19 cellular contexts compared by ENCODE assay signal in the genomic region with DNA sequence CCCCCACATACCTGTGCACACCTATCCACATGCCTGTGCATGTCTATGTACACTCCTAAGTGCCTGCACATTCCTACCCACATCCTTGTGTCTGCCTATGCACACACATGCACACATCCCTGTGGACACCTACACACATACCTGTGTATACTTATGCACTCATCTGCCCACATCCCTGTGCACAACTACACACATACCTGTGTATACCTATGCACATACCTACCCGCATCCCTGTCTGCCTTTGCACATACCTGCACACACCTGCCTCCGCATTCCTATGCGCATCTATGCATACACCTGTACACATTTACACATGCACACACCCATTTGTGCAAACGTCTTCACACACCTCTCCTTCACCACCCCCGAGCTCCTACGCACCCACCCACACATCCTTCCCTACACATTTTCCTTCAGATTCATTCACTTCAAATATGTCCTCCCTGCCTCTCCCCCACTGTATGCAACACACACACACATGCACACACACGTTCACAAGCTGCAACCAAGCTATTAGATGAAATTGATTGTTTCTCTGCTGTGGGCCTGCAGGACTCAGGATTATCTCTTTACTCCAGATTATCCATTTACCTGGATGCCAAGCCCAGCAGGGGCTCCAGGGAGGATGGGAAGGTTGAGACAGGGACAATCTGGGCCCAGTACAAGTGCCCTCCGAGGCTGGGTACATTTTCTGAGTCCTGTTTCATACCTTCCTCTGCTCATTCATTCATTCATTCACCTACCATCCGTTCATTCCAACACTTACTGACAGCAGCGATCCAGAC. TPM values are rescaled to one million over a fixed set of nuclear protein-coding genes. Genes with fewer than 3 reads are reported as not detected.
DNase-seq lines count a peak whose midpoint lies in the region; ATAC-seq and TF ChIP-seq lines count a peak whose summit lies in the region.
"Had no signal": no experiment of that assay in that cellular context is flagged by ENCODE, and none has a peak within 500 bp of the region (broad histone marks: within the 10 kb centered on the region; RNA-seq: fewer than 3 reads in every experiment).

No MANE protein-coding gene starts in this region.

- H3K27ac ChIP-seq in cardiac muscle cell (peak overlapping the region; percentile 70), lower lobe of right lung (no peak overlapping the region), sigmoid colon (peak overlapping the region in 3 of 4 donors; percentile 64 to 78 (median 67)), left lung (no peak overlapping the region)
- H3K27ac ChIP-seq: A549, GM23248 had no signal

- TF ChIP-seq CTCF in cardiac muscle cell (IDR thresholded peaks at IDR 0.05; ENCODE audit: low read depth, low read length) (no peak), brain (conservative IDR thresholded peaks at IDR 0.05) (no peak), lower lobe of right lung (IDR thresholded peaks at IDR 0.05) (no peak), sigmoid colon (IDR thresholded peaks at IDR 0.05) (no peak), left lung (IDR thresholded peaks at IDR 0.05) (no peak)

- H3K36me3 ChIP-seq in cardiac muscle cell (no peaks in the 10 kb centered on the region), lower lobe of right lung (no peaks in the 10 kb centered on the region), sigmoid colon (no peaks in the 10 kb centered on the region), left lung (no peaks in the 10 kb centered on the region)
- H3K36me3 ChIP-seq: Peyer's patch had no signal

- H3K4me3 ChIP-seq in cardiac muscle cell = no peak overlapping the region
- H3K4me3 ChIP-seq in lower lobe of right lung = no peak overlapping the region
- H3K4me3 ChIP-seq in sigmoid colon = no peak overlapping the region
- no peak overlapping the region for H3K4me3 ChIP-seq in left lung
- H3K4me3 ChIP-seq: A549, GM23248, Peyer's patch had no signal

- H3K4me1 Mint-ChIP-seq in brain = peaks cover 84% of the 10 kb centered on the region

- H3K27me3 Mint-ChIP-seq in brain = peaks cover 4% of the 10 kb centered on the region

- no peaks in the 10 kb centered on the region for H3K9me3 ChIP-seq in cardiac muscle cell (ENCODE audit: low read depth)
- H3K9me3 ChIP-seq in lower lobe of right lung = no peaks in the 10 kb centered on the region
- no peaks in the 10 kb centered on the region for H3K9me3 ChIP-seq in sigmoid colon
- H3K9me3 ChIP-seq in left lung = no peaks in the 10 kb centered on the region
- H3K9me3 ChIP-seq: A549, Peyer's patch had no signal

- ATAC-seq in Right ventricle myocardium inferior (no peak), lower lobe of right lung (no peak), left lung (no peak), GM19463 (IDR thresholded peaks at IDR 0.05; ENCODE audit: unreplicated experiment) (no peak)

- TF ChIP-seq EP300 in sigmoid colon (IDR thresholded peaks at IDR 0.05) = no peak

- 75 to 85% methylated on average over 10 of the region's 10 CpGs for WGBS in sigmoid colon, 2 donors

- no peaks in the 10 kb centered on the region for H3K27me3 ChIP-seq in cardiac muscle cell
- H3K27me3 ChIP-seq in lower lobe of right lung (ENCODE audit: low read depth) = no peaks in the 10 kb centered on the region
- no peaks in the 10 kb centered on the region for H3K27me3 ChIP-seq in sigmoid colon
- H3K27me3 ChIP-seq in left lung = no peaks in the 10 kb centered on the region
- H3K27me3 ChIP-seq: Peyer's patch had no signal

- intact Hi-C loops in Right ventricle myocardium inferior (cut with DNase I) = loop anchor here (5.0 kb wide), 2 partner anchors 37 to 153 kb away; no protein-coding TSS in a partner anchor
- intact Hi-C loops in lower lobe of right lung (cut with DNase I) = no loop called here
- intact Hi-C loops in sigmoid colon (cut with DNase I) = loop anchor here (5.0 kb wide), 2 partner anchors 87 to 153 kb away; no protein-coding TSS in a partner anchor
- intact Hi-C loops in left lung (cut with DNase I) = no loop called here

- no peaks in the 10 kb centered on the region for H3K9me3 Mint-ChIP-seq in brain

- H3K36me3 Mint-ChIP-seq in brain = no peaks in the 10 kb centered on the region
- H3K36me3 Mint-ChIP-seq: CD14-positive monocyte had no signal

- H3K4me1 ChIP-seq in cardiac muscle cell (ENCODE audit: low read depth) = peaks cover 24% of the 10 kb centered on the region
- H3K4me1 ChIP-seq in lower lobe of right lung = peaks cover 12% of the 10 kb centered on the region
- peaks cover 0 to 67% (median 55%) of the 10 kb centered on the region in 4 donors for H3K4me1 ChIP-seq in sigmoid colon
- H3K4me1 ChIP-seq in left lung = peaks cover 0 to 6% of the 10 kb centered on the region in 2 donors
- H3K4me1 ChIP-seq: Peyer's patch had no signal

- DNase-seq in cardiac muscle cell (ENCODE audit: low read depth in 1 of 2, low spot score in 1 of 2) (no peak), Right ventricle myocardium inferior (ENCODE audit: missing footprints) (no peak), lower lobe of right lung (peak; percentile 10), sigmoid colon (peak; percentile 30), left lung (no peak)
- DNase-seq in stimulated activated naive CD4-positive, alpha-beta T cell (lab: John Stamatoyannopoulos, UW) = no peak
- DNase-seq: COR-L47, DMS153, GM23248, NCI-H1417 treated with DMSO at 0.1 percent for 48 hours, NCI-H2029, NCI-H510A, SHP77 treated with DMSO at 0.1 percent for 48 hours had no signal

- TF ChIP-seq POLR2A in sigmoid colon (IDR thresholded peaks at IDR 0.05) = no peak

- no peak overlapping the region for H3K4me3 Mint-ChIP-seq in brain
- H3K4me3 Mint-ChIP-seq: CD14-positive monocyte had no signal

- peak overlapping the region in 4 of 5 experiments; percentile 8 to 89 (median 45) for H3K27ac Mint-ChIP-seq in brain
- H3K27ac Mint-ChIP-seq: CD14-positive monocyte had no signal

RNA-seq across cellular contexts. Expression of gene TSPAN18, which starts 53.2 kb away (rescaled TPM):
- total RNA-seq in cardiac muscle cell (48.1 and 68.6 TPM in 2 replicates), Right ventricle myocardium inferior (115 TPM), lower lobe of right lung (38.4 TPM), sigmoid colon (10 to 100 TPM; 13.8 to 75.3 (median 23.0) TPM), left lung (10 to 100 TPM; 27.2 to 31.4 TPM)
- polyA plus RNA-seq in cardiac muscle cell (82.8 and 122 TPM in 2 replicates), brain (ENCODE audit: insufficient read depth, low read depth, low replicate concordance) (3.3 TPM), sigmoid colon (1 to 10 TPM in 2 of 3 donors, under 1 TPM in 1; 0.23 to 8.0 (median 7.2) TPM)
- total RNA-seq: LHCN-M2 had no signal
- polyA plus RNA-seq: CD14-positive monocyte had no signal

Comparison
In these comparisons a context has a peak if more than half of its experiments do, and no peak if none do; other contexts are left out.
1. DNase-seq: peak in lower lobe of right lung (single experiment) and sigmoid colon (single experiment); none in cardiac muscle cell (0 of 2), Right ventricle myocardium inferior (single experiment), stimulated activated naive CD4-positive, alpha-beta T cell (0 of 6) and left lung (0 of 2).
2. H3K27ac ChIP-seq: peak in cardiac muscle cell (single experiment) and sigmoid colon (3 of 4); none in lower lobe of right lung (single experiment) and left lung (0 of 2).
3. intact Hi-C loops: an anchor here in Right ventricle myocardium inferior (5.0 kb wide) and sigmoid colon (5.0 kb wide); none called in lower lobe of right lung and left lung.